9 cellular contexts compared by ENCODE assay signal in the genomic region with DNA sequence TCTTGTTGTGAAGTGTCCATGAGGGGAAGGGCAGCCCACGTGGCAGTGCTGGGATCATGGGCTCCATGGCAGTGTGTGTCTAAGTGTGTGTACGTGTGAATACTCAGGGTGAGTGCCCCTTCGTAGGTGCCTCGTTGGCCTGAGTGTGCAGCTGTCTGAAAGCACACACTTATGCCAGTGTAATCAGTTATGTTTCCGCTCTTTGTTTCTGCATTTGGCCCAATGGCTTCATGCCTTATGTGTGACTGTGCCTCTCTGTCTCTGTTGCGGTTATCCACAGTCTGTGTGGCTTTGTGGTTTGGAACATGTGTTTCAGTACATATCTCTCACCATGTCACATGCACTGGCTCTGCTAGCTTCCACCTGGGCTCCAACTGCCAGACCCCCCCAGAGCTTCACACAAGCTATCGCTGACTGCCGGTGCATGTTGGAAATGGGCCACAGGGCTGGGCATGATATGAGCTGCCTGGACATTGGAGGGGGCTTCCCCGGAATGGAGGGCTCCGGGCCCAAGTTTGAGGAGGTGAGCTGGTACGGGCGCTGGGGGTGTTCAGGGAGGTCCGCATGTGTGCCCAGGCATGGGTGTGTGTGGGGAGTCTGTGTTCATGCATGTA.
DNase-seq lines count a peak whose midpoint lies in the region; ATAC-seq and TF ChIP-seq lines count a peak whose summit lies in the region.
"Had no signal": no experiment of that assay in that cellular context is flagged by ENCODE, and none has a peak within 500 bp of the region (broad histone marks: within the 10 kb centered on the region; RNA-seq: fewer than 3 reads in every experiment).

No MANE protein-coding gene starts in this region.

- intact Hi-C loops in mammary epithelial cell (cut with micrococcal nuclease) (no loop called here), MCF 10A (cut with micrococcal nuclease) (no loop called here), left ventricle myocardium superior (cut with micrococcal nuclease) (no loop called here)
- intact Hi-C loops in activated T-helper 2 cell treated with anti-CD3 and anti-CD28 coated beads, Interferon-gamma antibody, Interleukin-2, Interleukin-4, amounts not matched to agents 10 μg/mL and 5 μg/mL and 100 μg/mL, durations not matched to agents 14 hours and 24 hours and 36 hours (cut with micrococcal nuclease): no loop called here

- H3K27me3 ChIP-seq in mammary epithelial cell (ENCODE audit: insufficient read depth, low read length) (peaks cover 3% of the 10 kb centered on the region), thymus (ENCODE audit: control insufficient read depth, insufficient read depth) (no peaks in the 10 kb centered on the region)

- no peaks in the 10 kb centered on the region for H3K36me3 Mint-ChIP-seq in MCF 10A (ENCODE audit: insufficient read depth, unreplicated experiment)
- no peaks in the 10 kb centered on the region for H3K36me3 Mint-ChIP-seq in activated T-helper 2 cell treated with anti-CD3 and anti-CD28 coated beads, Interferon-gamma antibody, Interleukin-2, Interleukin-4, amounts not matched to agents 10 μg/mL and 5 μg/mL and 100 μg/mL, durations not matched to agents 14 hours and 24 hours and 36 hours (ENCODE audit: low read depth)
- H3K36me3 Mint-ChIP-seq: brain had no signal

- dilution Hi-C loops in mammary epithelial cell (cut with HindIII; ENCODE audit: low sequenced_read_pairs): no loop called here

- DNase-seq in mammary epithelial cell (peak; percentile 45), MCF 10A (ENCODE audit: unreplicated experiment) (no peak), GOT3 (lab: John Stamatoyannopoulos, UW) (no peak), left ventricle myocardium superior (no peak), DMS53 treated with DMSO at 0.1 percent for 48 hours (lab: John Stamatoyannopoulos, UW; ENCODE audit: unreplicated experiment) (no peak)
- DNase-seq in activated T-helper 2 cell treated with anti-CD3 and anti-CD28 coated beads, Interferon-gamma antibody, Interleukin-2, Interleukin-4, amounts not matched to agents 10 μg/mL and 5 μg/mL and 100 μg/mL, durations not matched to agents 14 hours and 24 hours and 36 hours (ENCODE audit: low spot score): peak; percentile 47

- H3K4me1 ChIP-seq in mammary epithelial cell (ENCODE audit: insufficient read depth, low read length) (peaks cover 4% of the 10 kb centered on the region), thymus (ENCODE audit: control insufficient read depth, insufficient read depth, low read length) (peaks cover 50% of the 10 kb centered on the region)

- H3K27ac Mint-ChIP-seq in MCF 10A (ENCODE audit: low read depth, unreplicated experiment): no peak overlapping the region
- H3K27ac Mint-ChIP-seq in activated T-helper 2 cell treated with anti-CD3 and anti-CD28 coated beads, Interferon-gamma antibody, Interleukin-2, Interleukin-4, amounts not matched to agents 10 μg/mL and 5 μg/mL and 100 μg/mL, durations not matched to agents 14 hours and 24 hours and 36 hours: peak overlapping the region; percentile 31

- H3K9me3 Mint-ChIP-seq in MCF 10A (ENCODE audit: unreplicated experiment): no peaks in the 10 kb centered on the region
- no peaks in the 10 kb centered on the region for H3K9me3 Mint-ChIP-seq in activated T-helper 2 cell treated with anti-CD3 and anti-CD28 coated beads, Interferon-gamma antibody, Interleukin-2, Interleukin-4, amounts not matched to agents 10 μg/mL and 5 μg/mL and 100 μg/mL, durations not matched to agents 14 hours and 24 hours and 36 hours

- no peak overlapping the region for H2AFZ ChIP-seq in mammary epithelial cell (ENCODE audit: low read depth, low read length)

- peak; percentile 53 for ATAC-seq in HG03135 (IDR thresholded peaks at IDR 0.05; ENCODE audit: unreplicated experiment)
- ATAC-seq in left ventricle myocardium superior: no peak

- BruUV-seq in mammary epithelial cell (replicated peaks; lab: Mats Ljungman, UMichigan) (no TSS peak), MCF 10A (replicated peaks; lab: Mats Ljungman, UMichigan) (no TSS peak)

- in situ Hi-C loops in mammary epithelial cell (cut with MboI; ENCODE audit: low sequenced_read_pairs in 2 of 2): no loop called here

- no peak for TF ChIP-seq CTCF in mammary epithelial cell (conservative IDR thresholded peaks at IDR 0.05 in 1 of 2, IDR thresholded peaks at IDR 0.05 in 1 of 2; ENCODE audit: extremely low read depth in 1 of 2, insufficient read depth in 1 of 2, low read depth in 1 of 2, low read length in 2 of 2)
- no peak for TF ChIP-seq CTCF in MCF 10A (IDR thresholded peaks at IDR 0.05; ENCODE audit: unreplicated experiment)

- no peak overlapping the region for H3K4me3 Mint-ChIP-seq in MCF 10A (ENCODE audit: unreplicated experiment)
- H3K4me3 Mint-ChIP-seq in activated T-helper 2 cell treated with anti-CD3 and anti-CD28 coated beads, Interferon-gamma antibody, Interleukin-2, Interleukin-4, amounts not matched to agents 10 μg/mL and 5 μg/mL and 100 μg/mL, durations not matched to agents 14 hours and 24 hours and 36 hours (ENCODE audit: low read depth): no peak overlapping the region
- H3K4me3 Mint-ChIP-seq: brain had no signal

- no peak overlapping the region for H3K4me2 ChIP-seq in mammary epithelial cell (ENCODE audit: insufficient read depth, low read depth, low read length)

- no peak overlapping the region for H3K9ac ChIP-seq in mammary epithelial cell (ENCODE audit: insufficient read depth, low read length)

- H3K79me2 ChIP-seq in mammary epithelial cell (ENCODE audit: insufficient read depth, low read length): no peaks in the 10 kb centered on the region

- H3K4me1 Mint-ChIP-seq in MCF 10A (ENCODE audit: insufficient read depth, unreplicated experiment): peaks cover 9% of the 10 kb centered on the region
- H3K4me1 Mint-ChIP-seq in activated T-helper 2 cell treated with anti-CD3 and anti-CD28 coated beads, Interferon-gamma antibody, Interleukin-2, Interleukin-4, amounts not matched to agents 10 μg/mL and 5 μg/mL and 100 μg/mL, durations not matched to agents 14 hours and 24 hours and 36 hours (ENCODE audit: low read depth): peaks cover 22% of the 10 kb centered on the region

- H3K4me3 ChIP-seq in mammary epithelial cell (replicated peaks in 1 of 3; ENCODE audit: insufficient read depth in 1 of 3, low read depth in 2 of 3, low read length in 3 of 3) (no peak overlapping the region), thymus (ENCODE audit: low read length) (peak overlapping the region; percentile 62)

- H3K36me3 ChIP-seq in mammary epithelial cell (ENCODE audit: insufficient read depth, low read length) (no peaks in the 10 kb centered on the region), thymus (ENCODE audit: control insufficient read depth, insufficient read depth) (peaks cover 13% of the 10 kb centered on the region)

- CTCF ChIA-PET in mammary epithelial cell (lab: Charles Lee; ENCODE audit: low non-redundant PET) (interaction anchor here (0.6 kb wide), 1 partner anchor 25 kb away, joined by 3 read pairs; no protein-coding TSS in a partner anchor), MCF 10A (lab: Yijun Ruan, JAX) (no interaction called here)

- POLR2A ChIA-PET in MCF 10A (lab: Yijun Ruan, JAX): interaction anchor here (1.3 kb wide), 1 partner anchor 12 kb away, joined by 4 read pairs; no protein-coding TSS in a partner anchor

- peaks cover 9% of the 10 kb centered on the region for H3K27me3 Mint-ChIP-seq in MCF 10A (ENCODE audit: insufficient read depth, unreplicated experiment)
- H3K27me3 Mint-ChIP-seq in activated T-helper 2 cell treated with anti-CD3 and anti-CD28 coated beads, Interferon-gamma antibody, Interleukin-2, Interleukin-4, amounts not matched to agents 10 μg/mL and 5 μg/mL and 100 μg/mL, durations not matched to agents 14 hours and 24 hours and 36 hours (ENCODE audit: low read depth): peaks cover 3% of the 10 kb centered on the region

- H3K27ac ChIP-seq in mammary epithelial cell (ENCODE audit: insufficient read depth, low read depth, low read length) (no peak overlapping the region), thymus (ENCODE audit: low read depth) (peak overlapping the region; percentile 87)

- H3K9me3 ChIP-seq in mammary epithelial cell (replicated peaks; ENCODE audit: insufficient read depth, low read length) (no peaks in the 10 kb centered on the region), thymus (ENCODE audit: control insufficient read depth) (peaks cover 1% of the 10 kb centered on the region)

- H4K20me1 ChIP-seq in mammary epithelial cell (ENCODE audit: insufficient read depth, low read length): no peaks in the 10 kb centered on the region

- 71% methylated on average over 12 of the region's 13 CpGs for WGBS in mammary epithelial cell (ENCODE audit: low coverage, missing lambda C conversion rate)
- WGBS in thymus: 7% methylated on average over 13 of the region's 13 CpGs

Comparison
In these comparisons a context has a peak if more than half of its experiments do, and no peak if none do; other contexts are left out.
1. DNase-seq: peak in mammary epithelial cell (single experiment) and activated T-helper 2 cell treated with anti-CD3 and anti-CD28 coated beads, Interferon-gamma antibody, Interleukin-2, Interleukin-4, amounts not matched to agents 10 μg/mL and 5 μg/mL and 100 μg/mL, durations not matched to agents 14 hours and 24 hours and 36 hours (single experiment); none in MCF 10A (single experiment), GOT3 (single experiment), left ventricle myocardium superior (single experiment) and DMS53 treated with DMSO at 0.1 percent for 48 hours (single experiment).